26 cellular contexts compared by ENCODE assay signal in genomic region chr4:145605941-145606340, GRCh38. TPM values are rescaled to one million over a fixed set of nuclear protein-coding genes. Genes with fewer than 3 reads are reported as not detected.
DNase-seq lines count a peak whose midpoint lies in the region; ATAC-seq, FAIRE-seq and TF ChIP-seq lines count a peak whose summit lies in the region.
"Had no signal": no experiment of that assay in that cellular context is flagged by ENCODE, and none has a peak within 500 bp of the region (broad histone marks: within the 10 kb centered on the region; RNA-seq: fewer than 3 reads in every experiment).

No MANE protein-coding gene starts in this region.

- H3K4me3 ChIP-seq in SK-N-SH (ENCODE audit: low read depth in 2 of 2, low read length in 1 of 2) (no peak overlapping the region), kidney (ENCODE audit: low read length in 2 of 2) (no peak overlapping the region)
- H3K4me3 ChIP-seq: BLaER1, GM12878 had no signal

- H3K4me1 ChIP-seq in SK-N-SH (ENCODE audit: control insufficient read depth in 1 of 2, insufficient read depth in 2 of 2, low read depth in 1 of 2, low read length in 1 of 2) (no peaks in the 10 kb centered on the region), kidney (ENCODE audit: control insufficient read depth in 1 of 2, insufficient read depth in 1 of 2, low read depth in 1 of 2, low read length in 2 of 2) (no peaks in the 10 kb centered on the region)
- H3K4me1 ChIP-seq: BE2C had no signal

- H3K79me2 ChIP-seq in SK-N-SH (ENCODE audit: insufficient read depth), result no peaks in the 10 kb centered on the region

- no peak overlapping the region for H2AFZ ChIP-seq in SK-N-SH (ENCODE audit: low read depth)

- no peak overlapping the region for H3K9ac ChIP-seq in SK-N-SH
- H3K9ac ChIP-seq in kidney (ENCODE audit: low read length in 2 of 2), result no peak overlapping the region
- H3K9ac ChIP-seq: BLaER1 had no signal

- no peak overlapping the region for H3K4me2 ChIP-seq in SK-N-SH
- H3K4me2 ChIP-seq: BLaER1 had no signal

- intact Hi-C loops in kidney (cut with DNase I), result no loop called here

- TF ChIP-seq RAD21 in SK-N-SH (IDR thresholded peaks at IDR 0.05; ENCODE audit: low read length), result no peak

- H3K27me3 ChIP-seq in SK-N-SH (ENCODE audit: insufficient read depth), result no peaks in the 10 kb centered on the region
- H3K27me3 ChIP-seq: BE2C, BLaER1 had no signal

- CTCF ChIA-PET in SK-N-SH (lab: Yijun Ruan, JAX), result interaction anchor here (1.7 kb wide), 1 partner anchor 12 kb away, joined by 4 read pairs; no protein-coding TSS in a partner anchor

- H3F3A ChIP-seq in SK-N-SH (replicated peaks; ENCODE audit: insufficient read depth), result no peaks in the 10 kb centered on the region

- no peak overlapping the region for H3K27ac ChIP-seq in SK-N-SH (ENCODE audit: low read depth in 2 of 2, low read length in 1 of 2)
- H3K27ac ChIP-seq in kidney (ENCODE audit: low read depth in 2 of 2, low read length in 2 of 2), result no peak overlapping the region
- H3K27ac ChIP-seq: 22Rv1, BLaER1 had no signal

- POLR2A ChIA-PET in SK-N-SH (lab: Yijun Ruan, JAX), result no interaction called here

- H3K36me3 ChIP-seq in SK-N-SH (replicated peaks in 1 of 2; ENCODE audit: control insufficient read depth in 1 of 2, insufficient read depth in 2 of 2, low read length in 1 of 2), result no peaks in the 10 kb centered on the region
- no peaks in the 10 kb centered on the region for H3K36me3 ChIP-seq in kidney (ENCODE audit: control insufficient read depth in 1 of 2, insufficient read depth in 2 of 2, low read length in 2 of 2)
- H3K36me3 ChIP-seq: BE2C, BLaER1 had no signal

- no peaks in the 10 kb centered on the region for H3K9me2 ChIP-seq in SK-N-SH

- FAIRE-seq in kidney (lab: Jason Lieb, UNC), result peak; percentile 55
- FAIRE-seq: GM12878, GM12892, GM18507, GM19239 had no signal

- DNase-seq in SK-N-SH (no peak), OCI-M1 (lab: John Stamatoyannopoulos, UW) (peak; percentile 23), kidney (no peak)
- no peak for DNase-seq in NK-92 treated with Interleukin-12 subunit alpha and Interleukin-12 subunit beta, amount 100 ng/mL, for 24 hours (lab: John Stamatoyannopoulos, UW)
- DNase-seq: ACHN; BE2C; C1 segment of cervical spinal cord; CD4-positive, alpha-beta memory T cell; CD4-positive, CD25-positive, alpha-beta regulatory T cell; CD8-positive, alpha-beta memory T cell; COR-L47; DMS 273 treated with DMSO at 0.1 percent for 48 hours; DMS153; DMS53; DMS79; DND-41; EL; GDM1 had no signal

- TF ChIP-seq EP300 in SK-N-SH (IDR thresholded peaks at IDR 0.05; ENCODE audit: borderline replicate concordance in 1 of 2, low read depth in 1 of 2, low read length in 1 of 2), result no peak

- TF ChIP-seq CTCF in SK-N-SH (IDR thresholded peaks at IDR 0.05) (no peak), kidney (IDR thresholded peaks at IDR 0.05; ENCODE audit: borderline replicate concordance, extremely low read depth, insufficient read depth) (no peak)

- H3K9me3 ChIP-seq in SK-N-SH (peaks cover 3% of the 10 kb centered on the region; the same call in 1 of the 2 replicates), kidney (ENCODE audit: control insufficient read depth in 1 of 2, low read length in 2 of 2) (no peaks in the 10 kb centered on the region)
- H3K9me3 ChIP-seq: BE2C had no signal

- no peaks in the 10 kb centered on the region for H4K20me1 ChIP-seq in SK-N-SH (ENCODE audit: insufficient read depth)
- H4K20me1 ChIP-seq: BLaER1 had no signal

- ATAC-seq in SK-N-SH treated with all-trans-retinoic acid at 6 μM for 48 hours (no peak), GM19035 (IDR thresholded peaks at IDR 0.05; ENCODE audit: unreplicated experiment) (no peak)
- ATAC-seq: GM12878 had no signal

TF ChIP-seq in SK-N-SH treated with all-trans-retinoic acid at 6 μM for 48 hours, 23 proteins besides CTCF, POLR2A, EP300 and RAD21:
- peak; percentile 84 for TF ChIP-seq ZFP30 (CRISPR knock-in tag; IDR thresholded peaks at IDR 0.05)
- no peak for TF ChIP-seq SNAI2 (CRISPR knock-in tag; IDR thresholded peaks at IDR 0.05)
- no peak for TF ChIP-seq ISL1 (CRISPR knock-in tag; IDR thresholded peaks at IDR 0.05)
- no peak for TF ChIP-seq GLIS3 (CRISPR knock-in tag; IDR thresholded peaks at IDR 0.05)
- TF ChIP-seq ESRRG (CRISPR knock-in tag; IDR thresholded peaks at IDR 0.05), result no peak
- no peak for TF ChIP-seq PPARA (CRISPR knock-in tag; IDR thresholded peaks at IDR 0.05; ENCODE audit: borderline replicate concordance)

TF ChIP-seq in SK-N-SH, 30 proteins besides CTCF, POLR2A, EP300 and RAD21:
- TF ChIP-seq SMC3 (IDR thresholded peaks at IDR 0.05; ENCODE audit: low read depth, low read length), result no peak
- no peak for TF ChIP-seq JUND (IDR thresholded peaks at IDR 0.05)
- TF ChIP-seq USF1 (IDR thresholded peaks at IDR 0.05; ENCODE audit: borderline replicate concordance, low read depth), result no peak
- no peak for TF ChIP-seq MAX (IDR thresholded peaks at IDR 0.05; ENCODE audit: low read depth)
- TF ChIP-seq RCOR1 (IDR thresholded peaks at IDR 0.05; ENCODE audit: low read length), result no peak
- no peak for TF ChIP-seq NRF1 (IDR thresholded peaks at IDR 0.05; ENCODE audit: low read depth, low read length)
- TF ChIP-seq MXI1 (IDR thresholded peaks at IDR 0.05; ENCODE audit: low read depth, low read length), result no peak
- TF ChIP-seq NFIC (IDR thresholded peaks at IDR 0.05; ENCODE audit: borderline replicate concordance), result no peak
- no peak for TF ChIP-seq ZBTB33 (IDR thresholded peaks at IDR 0.05; ENCODE audit: borderline replicate concordance, low read depth)
- TF ChIP-seq GATA2 (CRISPR knock-in tag; IDR thresholded peaks at IDR 0.05), result no peak
- no peak for TF ChIP-seq SIN3A (IDR thresholded peaks at IDR 0.05; ENCODE audit: borderline replicate concordance, low read depth, low read length)
- TF ChIP-seq MEF2A (IDR thresholded peaks at IDR 0.05; ENCODE audit: borderline replicate concordance, low read depth), result no peak
- no peak for TF ChIP-seq FOXJ3 (CRISPR knock-in tag; IDR thresholded peaks at IDR 0.05)
- TF ChIP-seq TCF12 (IDR thresholded peaks at IDR 0.05), result no peak
- TF ChIP-seq ELF1 (IDR thresholded peaks at IDR 0.05), result no peak

RNA-seq across cellular contexts. Expression of gene MMAA, which starts 13.2 kb away (rescaled TPM):
- polyA plus RNA-seq in SK-N-SH (2012; rRNA removed) (2.2 and 3.2 TPM in 2 replicates), kidney (ENCODE audit: insufficient read depth, low read depth, low replicate concordance) (12.8 TPM)
- 3.0 and 4.6 TPM in 2 replicates for polyA plus RNA-seq in SK-N-SH (2012; cell fraction: cytosol; rRNA removed)
- polyA plus RNA-seq in SK-N-SH (2012; cell fraction: nucleus; rRNA removed), result 1.7 and 3.0 TPM in 2 replicates
- 18.5 TPM for total RNA-seq in kidney
